ENCODE assay signal across 3 cellular contexts in the genomic region with DNA sequence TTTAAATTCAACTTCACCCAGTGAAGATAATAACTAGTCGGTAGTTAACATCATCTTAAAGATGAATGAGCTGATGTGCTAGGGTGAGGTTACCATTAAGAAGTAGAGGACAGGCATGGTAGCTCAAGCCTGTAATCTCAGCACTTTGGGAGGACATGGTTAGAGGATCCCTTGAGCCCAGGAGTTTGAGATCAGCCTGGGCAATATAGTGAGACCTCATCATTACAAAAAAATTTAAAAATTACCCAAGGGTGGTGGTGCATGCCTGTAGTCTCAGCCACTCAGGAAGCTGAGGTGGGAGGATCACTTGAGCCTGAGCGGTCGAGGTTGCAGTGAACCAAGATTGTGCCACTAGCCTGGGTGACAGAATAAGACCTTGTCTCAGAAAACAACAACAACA.
TF ChIP-seq lines count a peak whose summit lies in the region.

No MANE protein-coding gene starts in this region.

TF ChIP-seq in SK-N-SH, 30 proteins besides CTCF, POLR2A, EP300 and RAD21 (continues in another document):
- no peak for TF ChIP-seq SIN3A (IDR thresholded peaks at IDR 0.05; ENCODE audit: borderline replicate concordance, low read depth, low read length)
- no peak for TF ChIP-seq ELF1 (IDR thresholded peaks at IDR 0.05)
- no peak for TF ChIP-seq TAF1 (IDR thresholded peaks at IDR 0.05; ENCODE audit: borderline replicate concordance, low read depth, low read length)
- TF ChIP-seq RFX5 (IDR thresholded peaks at IDR 0.05; ENCODE audit: low read length): no peak
- no peak for TF ChIP-seq NFIC (IDR thresholded peaks at IDR 0.05; ENCODE audit: borderline replicate concordance)
- no peak for TF ChIP-seq FOSL2 (IDR thresholded peaks at IDR 0.05; ENCODE audit: borderline replicate concordance, low read depth)
- TF ChIP-seq, protein P1, sequence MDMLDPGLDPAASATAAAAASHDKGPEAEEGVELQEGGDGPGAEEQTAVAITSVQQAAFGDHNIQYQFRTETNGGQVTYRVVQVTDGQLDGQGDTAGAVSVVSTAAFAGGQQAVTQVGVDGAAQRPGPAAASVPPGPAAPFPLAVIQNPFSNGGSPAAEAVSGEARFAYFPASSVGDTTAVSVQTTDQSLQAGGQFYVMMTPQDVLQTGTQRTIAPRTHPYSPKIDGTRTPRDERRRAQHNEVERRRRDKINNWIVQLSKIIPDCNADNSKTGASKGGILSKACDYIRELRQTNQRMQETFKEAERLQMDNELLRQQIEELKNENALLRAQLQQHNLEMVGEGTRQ (IDR thresholded peaks at IDR 0.05; ENCODE audit: borderline replicate concordance, low read depth, low read length): no peak
- TF ChIP-seq, protein P2, sequence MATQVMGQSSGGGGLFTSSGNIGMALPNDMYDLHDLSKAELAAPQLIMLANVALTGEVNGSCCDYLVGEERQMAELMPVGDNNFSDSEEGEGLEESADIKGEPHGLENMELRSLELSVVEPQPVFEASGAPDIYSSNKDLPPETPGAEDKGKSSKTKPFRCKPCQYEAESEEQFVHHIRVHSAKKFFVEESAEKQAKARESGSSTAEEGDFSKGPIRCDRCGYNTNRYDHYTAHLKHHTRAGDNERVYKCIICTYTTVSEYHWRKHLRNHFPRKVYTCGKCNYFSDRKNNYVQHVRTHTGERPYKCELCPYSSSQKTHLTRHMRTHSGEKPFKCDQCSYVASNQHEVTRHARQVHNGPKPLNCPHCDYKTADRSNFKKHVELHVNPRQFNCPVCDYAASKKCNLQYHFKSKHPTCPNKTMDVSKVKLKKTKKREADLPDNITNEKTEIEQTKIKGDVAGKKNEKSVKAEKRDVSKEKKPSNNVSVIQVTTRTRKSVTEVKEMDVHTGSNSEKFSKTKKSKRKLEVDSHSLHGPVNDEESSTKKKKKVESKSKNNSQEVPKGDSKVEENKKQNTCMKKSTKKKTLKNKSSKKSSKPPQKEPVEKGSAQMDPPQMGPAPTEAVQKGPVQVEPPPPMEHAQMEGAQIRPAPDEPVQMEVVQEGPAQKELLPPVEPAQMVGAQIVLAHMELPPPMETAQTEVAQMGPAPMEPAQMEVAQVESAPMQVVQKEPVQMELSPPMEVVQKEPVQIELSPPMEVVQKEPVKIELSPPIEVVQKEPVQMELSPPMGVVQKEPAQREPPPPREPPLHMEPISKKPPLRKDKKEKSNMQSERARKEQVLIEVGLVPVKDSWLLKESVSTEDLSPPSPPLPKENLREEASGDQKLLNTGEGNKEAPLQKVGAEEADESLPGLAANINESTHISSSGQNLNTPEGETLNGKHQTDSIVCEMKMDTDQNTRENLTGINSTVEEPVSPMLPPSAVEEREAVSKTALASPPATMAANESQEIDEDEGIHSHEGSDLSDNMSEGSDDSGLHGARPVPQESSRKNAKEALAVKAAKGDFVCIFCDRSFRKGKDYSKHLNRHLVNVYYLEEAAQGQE (IDR thresholded peaks at IDR 0.05; ENCODE audit: low read depth, low read length): no peak
- TF ChIP-seq EZH2phosphoT487 (IDR thresholded peaks at IDR 0.05; ENCODE audit: borderline replicate concordance, low read depth): no peak
- TF ChIP-seq GATA2 (CRISPR knock-in tag; IDR thresholded peaks at IDR 0.05): no peak
- TF ChIP-seq RCOR1 (IDR thresholded peaks at IDR 0.05; ENCODE audit: low read length): no peak
- TF ChIP-seq, protein P3, sequence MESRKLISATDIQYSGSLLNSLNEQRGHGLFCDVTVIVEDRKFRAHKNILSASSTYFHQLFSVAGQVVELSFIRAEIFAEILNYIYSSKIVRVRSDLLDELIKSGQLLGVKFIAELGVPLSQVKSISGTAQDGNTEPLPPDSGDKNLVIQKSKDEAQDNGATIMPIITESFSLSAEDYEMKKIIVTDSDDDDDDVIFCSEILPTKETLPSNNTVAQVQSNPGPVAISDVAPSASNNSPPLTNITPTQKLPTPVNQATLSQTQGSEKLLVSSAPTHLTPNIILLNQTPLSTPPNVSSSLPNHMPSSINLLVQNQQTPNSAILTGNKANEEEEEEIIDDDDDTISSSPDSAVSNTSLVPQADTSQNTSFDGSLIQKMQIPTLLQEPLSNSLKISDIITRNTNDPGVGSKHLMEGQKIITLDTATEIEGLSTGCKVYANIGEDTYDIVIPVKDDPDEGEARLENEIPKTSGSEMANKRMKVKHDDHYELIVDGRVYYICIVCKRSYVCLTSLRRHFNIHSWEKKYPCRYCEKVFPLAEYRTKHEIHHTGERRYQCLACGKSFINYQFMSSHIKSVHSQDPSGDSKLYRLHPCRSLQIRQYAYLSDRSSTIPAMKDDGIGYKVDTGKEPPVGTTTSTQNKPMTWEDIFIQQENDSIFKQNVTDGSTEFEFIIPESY (IDR thresholded peaks at IDR 0.05; ENCODE audit: borderline replicate concordance, low read depth): no peak

TF ChIP-seq in SK-N-SH treated with all-trans-retinoic acid at 6 μM for 48 hours, 23 proteins besides CTCF, POLR2A, EP300 and RAD21 (continues in another document):
- TF ChIP-seq, protein P4, sequence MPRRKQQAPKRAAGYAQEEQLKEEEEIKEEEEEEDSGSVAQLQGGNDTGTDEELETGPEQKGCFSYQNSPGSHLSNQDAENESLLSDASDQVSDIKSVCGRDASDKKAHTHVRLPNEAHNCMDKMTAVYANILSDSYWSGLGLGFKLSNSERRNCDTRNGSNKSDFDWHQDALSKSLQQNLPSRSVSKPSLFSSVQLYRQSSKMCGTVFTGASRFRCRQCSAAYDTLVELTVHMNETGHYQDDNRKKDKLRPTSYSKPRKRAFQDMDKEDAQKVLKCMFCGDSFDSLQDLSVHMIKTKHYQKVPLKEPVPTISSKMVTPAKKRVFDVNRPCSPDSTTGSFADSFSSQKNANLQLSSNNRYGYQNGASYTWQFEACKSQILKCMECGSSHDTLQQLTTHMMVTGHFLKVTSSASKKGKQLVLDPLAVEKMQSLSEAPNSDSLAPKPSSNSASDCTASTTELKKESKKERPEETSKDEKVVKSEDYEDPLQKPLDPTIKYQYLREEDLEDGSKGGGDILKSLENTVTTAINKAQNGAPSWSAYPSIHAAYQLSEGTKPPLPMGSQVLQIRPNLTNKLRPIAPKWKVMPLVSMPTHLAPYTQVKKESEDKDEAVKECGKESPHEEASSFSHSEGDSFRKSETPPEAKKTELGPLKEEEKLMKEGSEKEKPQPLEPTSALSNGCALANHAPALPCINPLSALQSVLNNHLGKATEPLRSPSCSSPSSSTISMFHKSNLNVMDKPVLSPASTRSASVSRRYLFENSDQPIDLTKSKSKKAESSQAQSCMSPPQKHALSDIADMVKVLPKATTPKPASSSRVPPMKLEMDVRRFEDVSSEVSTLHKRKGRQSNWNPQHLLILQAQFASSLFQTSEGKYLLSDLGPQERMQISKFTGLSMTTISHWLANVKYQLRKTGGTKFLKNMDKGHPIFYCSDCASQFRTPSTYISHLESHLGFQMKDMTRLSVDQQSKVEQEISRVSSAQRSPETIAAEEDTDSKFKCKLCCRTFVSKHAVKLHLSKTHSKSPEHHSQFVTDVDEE (CRISPR knock-in tag; IDR thresholded peaks at IDR 0.05): no peak
- TF ChIP-seq ZNF70 (CRISPR knock-in tag; IDR thresholded peaks at IDR 0.05): no peak
- TF ChIP-seq, protein P5, sequence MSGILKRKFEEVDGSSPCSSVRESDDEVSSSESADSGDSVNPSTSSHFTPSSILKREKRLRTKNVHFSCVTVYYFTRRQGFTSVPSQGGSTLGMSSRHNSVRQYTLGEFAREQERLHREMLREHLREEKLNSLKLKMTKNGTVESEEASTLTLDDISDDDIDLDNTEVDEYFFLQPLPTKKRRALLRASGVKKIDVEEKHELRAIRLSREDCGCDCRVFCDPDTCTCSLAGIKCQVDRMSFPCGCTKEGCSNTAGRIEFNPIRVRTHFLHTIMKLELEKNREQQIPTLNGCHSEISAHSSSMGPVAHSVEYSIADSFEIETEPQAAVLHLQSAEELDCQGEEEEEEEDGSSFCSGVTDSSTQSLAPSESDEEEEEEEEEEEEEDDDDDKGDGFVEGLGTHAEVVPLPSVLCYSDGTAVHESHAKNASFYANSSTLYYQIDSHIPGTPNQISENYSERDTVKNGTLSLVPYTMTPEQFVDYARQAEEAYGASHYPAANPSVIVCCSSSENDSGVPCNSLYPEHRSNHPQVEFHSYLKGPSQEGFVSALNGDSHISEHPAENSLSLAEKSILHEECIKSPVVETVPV (CRISPR knock-in tag; IDR thresholded peaks at IDR 0.05): no peak
- no peak for TF ChIP-seq ZFP3 (CRISPR knock-in tag; IDR thresholded peaks at IDR 0.05)
- no peak for TF ChIP-seq TCF4 (CRISPR knock-in tag; IDR thresholded peaks at IDR 0.05; ENCODE audit: borderline replicate concordance)
- no peak for TF ChIP-seq ZNF565 (CRISPR knock-in tag; conservative IDR thresholded peaks at IDR 0.05; ENCODE audit: low read depth)
- TF ChIP-seq OSR1 (CRISPR knock-in tag; IDR thresholded peaks at IDR 0.05): no peak
- no peak for TF ChIP-seq TOX (CRISPR knock-in tag; IDR thresholded peaks at IDR 0.05; ENCODE audit: borderline replicate concordance)
- TF ChIP-seq CSDC2 (CRISPR knock-in tag; IDR thresholded peaks at IDR 0.05): no peak
- no peak for TF ChIP-seq BACH2 (CRISPR knock-in tag; IDR thresholded peaks at IDR 0.05; ENCODE audit: borderline replicate concordance)
- TF ChIP-seq ZFP30 (CRISPR knock-in tag; IDR thresholded peaks at IDR 0.05): no peak
- TF ChIP-seq, protein P6, sequence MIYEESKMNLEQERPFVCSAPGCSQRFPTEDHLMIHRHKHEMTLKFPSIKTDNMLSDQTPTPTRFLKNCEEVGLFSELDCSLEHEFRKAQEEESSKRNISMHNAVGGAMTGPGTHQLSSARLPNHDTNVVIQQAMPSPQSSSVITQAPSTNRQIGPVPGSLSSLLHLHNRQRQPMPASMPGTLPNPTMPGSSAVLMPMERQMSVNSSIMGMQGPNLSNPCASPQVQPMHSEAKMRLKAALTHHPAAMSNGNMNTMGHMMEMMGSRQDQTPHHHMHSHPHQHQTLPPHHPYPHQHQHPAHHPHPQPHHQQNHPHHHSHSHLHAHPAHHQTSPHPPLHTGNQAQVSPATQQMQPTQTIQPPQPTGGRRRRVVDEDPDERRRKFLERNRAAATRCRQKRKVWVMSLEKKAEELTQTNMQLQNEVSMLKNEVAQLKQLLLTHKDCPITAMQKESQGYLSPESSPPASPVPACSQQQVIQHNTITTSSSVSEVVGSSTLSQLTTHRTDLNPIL (CRISPR knock-in tag; IDR thresholded peaks at IDR 0.05; ENCODE audit: low read depth): no peak

TF ChIP-seq in IMR-90, 13 proteins besides CTCF, POLR2A, EP300 and RAD21:
- no peak for TF ChIP-seq NFE2L2 (IDR thresholded peaks at IDR 0.05; ENCODE audit: low read depth, low read length)
- TF ChIP-seq MAFK (IDR thresholded peaks at IDR 0.05; ENCODE audit: low read depth, low read length): no peak
- no peak for TF ChIP-seq MAZ (IDR thresholded peaks at IDR 0.05; ENCODE audit: borderline replicate concordance, low read depth, low read length)
